ENCODE assay signal across 23 cellular contexts in the genomic region with DNA sequence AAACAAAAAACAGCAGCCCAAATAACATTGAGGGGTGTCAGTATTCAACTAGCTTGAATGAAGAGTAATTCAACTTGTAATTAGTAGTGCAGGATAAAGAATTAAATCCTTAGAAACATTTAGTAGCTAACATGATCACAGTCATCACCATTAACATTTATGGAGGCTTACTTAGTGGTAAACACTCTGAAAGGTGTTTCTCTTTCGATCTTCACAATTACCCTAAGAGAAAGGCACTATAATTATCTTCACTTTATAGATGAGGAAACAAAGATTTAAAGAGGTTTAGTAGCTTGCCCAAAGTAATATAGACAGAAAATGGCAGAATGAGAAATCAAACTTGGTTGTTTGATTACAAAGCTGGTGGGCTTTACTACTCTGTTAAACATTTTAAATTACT.
"Had no signal": no experiment of that assay in that cellular context is flagged by ENCODE, and none has a peak within 500 bp of the region (broad histone marks: within the 10 kb centered on the region; RNA-seq: fewer than 3 reads in every experiment).

No MANE protein-coding gene starts in this region.

- H3K9me3 ChIP-seq: heart left ventricle had no signal

- H3K36me3 ChIP-seq: brain microvascular endothelial cell, heart left ventricle had no signal

- H3K4me3 ChIP-seq: coronary artery, dorsolateral prefrontal cortex, heart left ventricle had no signal

- DNase-seq: activated CD4-positive, alpha-beta memory T cell treated with anti-CD3 and anti-CD28 coated beads, Interleukin-2, amount 10 ng/mL, durations not matched to agents 7 days and 5 days; activated CD4-positive, alpha-beta T cell treated with anti-CD3 and anti-CD28 coated beads for 36 hours; activated CD4-positive, alpha-beta T cell treated with anti-CD3 and anti-CD28 coated beads, Interleukin-2, amount 10 ng/mL, durations not matched to agents 24 days and 14 days; activated CD4-positive, CD25-positive, alpha-beta regulatory T cell; activated CD4-positive, CD25-positive, alpha-beta regulatory T cell treated with anti-CD3 and anti-CD28 coated beads, Interleukin-2, amount 50 U/mL, for 72 hours; activated CD8-positive, alpha-beta memory T cell treated with anti-CD3 and anti-CD28 coated beads, Interleukin-2, amount 50 U/mL, for 48 hours; activated gamma-delta T cell; activated naive CD4-positive, alpha-beta T cell treated with anti-CD3 and anti-CD28 coated beads, Interleukin-2, amount 50 U/mL, for 16 hours; activated naive CD4-positive, alpha-beta T cell treated with Interleukin-2 at 50 U/mL for 16 hours; activated T-cell treated with anti-CD3 and anti-CD28 coated beads for 4 hours; activated T-cell treated with anti-CD3 and anti-CD28 coated beads, Interleukin-2, amount 50 U/mL, for 24 hours; activated T-cell treated with anti-CD3 and anti-CD28 coated beads, Interleukin-2, amount 50 U/mL, for 72 hours; amniotic stem cell; anterior cingulate cortex; brain microvascular endothelial cell; effector memory CD4-positive, alpha-beta T cell; endodermal cell; foreskin fibroblast; glutamatergic neuron; T-helper 2 cell had no signal

- ATAC-seq: activated CD4-positive, alpha-beta T cell treated with anti-CD3 and anti-CD28 coated beads for 36 hours; activated T-cell treated with anti-CD3 and anti-CD28 coated beads, Interleukin-2, amount 50 U/mL, for 72 hours had no signal
